Comparison of ENCODE assay signal across 14 cellular contexts in genomic region chr13:98216711-98217110, GRCh38. TPM values are rescaled to one million over a fixed set of nuclear protein-coding genes. Genes with fewer than 3 reads are reported as not detected.
DNase-seq lines count a peak whose midpoint lies in the region; ATAC-seq and TF ChIP-seq lines count a peak whose summit lies in the region.
"Had no signal": no experiment of that assay in that cellular context is flagged by ENCODE, and none has a peak within 500 bp of the region (broad histone marks: within the 10 kb centered on the region; RNA-seq: fewer than 3 reads in every experiment).

No MANE protein-coding gene starts in this region.

- H3K9me2 ChIP-seq in MM.1S (replicated peaks; ENCODE audit: insufficient read depth, low read length), result no peaks in the 10 kb centered on the region

- no peak overlapping the region for H3K9ac ChIP-seq in neural progenitor cell
- H3K9ac ChIP-seq in MM.1S (ENCODE audit: low read length), result no peak overlapping the region

- H3K9me3 ChIP-seq in neural progenitor cell (ENCODE audit: low read depth), result no peaks in the 10 kb centered on the region
- no peaks in the 10 kb centered on the region for H3K9me3 ChIP-seq in MM.1S (replicated peaks; ENCODE audit: insufficient read depth, low read length)

- no peak for TF ChIP-seq CTCF in brain (conservative IDR thresholded peaks at IDR 0.05)
- no peak for TF ChIP-seq CTCF in neural progenitor cell (IDR thresholded peaks at IDR 0.05)
- TF ChIP-seq CTCF in MM.1S (IDR thresholded peaks at IDR 0.05; ENCODE audit: low read length), result no peak

- no peak for DNase-seq in neural progenitor cell (ENCODE audit: low spot score)
- DNase-seq in caudate nucleus (lab: John Stamatoyannopoulos, UW), result no peak
- DNase-seq in MM.1S, result no peak
- no peak for DNase-seq in cortex of kidney (lab: John Stamatoyannopoulos, UW)
- DNase-seq: activated naive CD4-positive, alpha-beta T cell treated with Interleukin-2 at 50 U/mL for 16 hours; NCI-H2081 treated with DMSO at 0.1 percent for 48 hours had no signal

- H2AFZ ChIP-seq in neural progenitor cell (replicated peaks) (no peak overlapping the region), MM.1S (ENCODE audit: low read length) (no peak overlapping the region)

- H3K79me2 ChIP-seq in neural progenitor cell (ENCODE audit: low read depth), result peaks cover 27% of the 10 kb centered on the region
- no peaks in the 10 kb centered on the region for H3K79me2 ChIP-seq in MM.1S (ENCODE audit: low read length)

- H3F3A ChIP-seq in neural progenitor cell (ENCODE audit: low read depth) (no peaks in the 10 kb centered on the region), MM.1S (ENCODE audit: insufficient read depth, low read length) (no peaks in the 10 kb centered on the region)

- H3K27me3 ChIP-seq in neural progenitor cell, result no peaks in the 10 kb centered on the region
- H3K27me3 ChIP-seq in MM.1S (replicated peaks; ENCODE audit: insufficient read depth, low read length), result no peaks in the 10 kb centered on the region
- H3K27me3 ChIP-seq: cardiac muscle cell had no signal

- no peaks in the 10 kb centered on the region for H3K27me3 Mint-ChIP-seq in brain
- H3K27me3 Mint-ChIP-seq in neural progenitor cell (ENCODE audit: insufficient read depth, low read depth), result no peaks in the 10 kb centered on the region

- H4K20me1 ChIP-seq in neural progenitor cell (ENCODE audit: low read depth), result peaks cover 13% of the 10 kb centered on the region
- H4K20me1 ChIP-seq in MM.1S (ENCODE audit: insufficient read depth, low read length), result no peaks in the 10 kb centered on the region

- H3K4me3 Mint-ChIP-seq in brain (no peak overlapping the region), neural progenitor cell (no peak overlapping the region)
- H3K4me3 Mint-ChIP-seq: WTC11 had no signal

- no peaks in the 10 kb centered on the region for H3K36me3 ChIP-seq in neural progenitor cell
- H3K36me3 ChIP-seq in MM.1S (replicated peaks; ENCODE audit: insufficient read depth, low read length), result no peaks in the 10 kb centered on the region
- H3K36me3 ChIP-seq: cardiac muscle cell had no signal

- H3K9me3 Mint-ChIP-seq in brain, result peaks cover under 1 to 5% (median under 1%) of the 10 kb centered on the region in 5 experiments
- H3K9me3 Mint-ChIP-seq in neural progenitor cell, result peaks cover under 1% of the 10 kb centered on the region

- H3K4me1 Mint-ChIP-seq in brain, result peaks cover 85% of the 10 kb centered on the region
- peaks cover 33% of the 10 kb centered on the region for H3K4me1 Mint-ChIP-seq in neural progenitor cell

- H3K4me2 ChIP-seq in neural progenitor cell (no peak overlapping the region), MM.1S (ENCODE audit: low read depth, low read length) (no peak overlapping the region)

- H3K27ac ChIP-seq in neural progenitor cell (no peak overlapping the region), caudate nucleus (ENCODE audit: low read depth, low read length) (no peak overlapping the region), MM.1S (ENCODE audit: low read length) (no peak overlapping the region)

- H3K4me1 ChIP-seq in neural progenitor cell (no peaks in the 10 kb centered on the region), MM.1S (ENCODE audit: low read length) (no peaks in the 10 kb centered on the region)

- peak; percentile 48 for ATAC-seq in GM18511 (IDR thresholded peaks at IDR 0.05; ENCODE audit: unreplicated experiment)
- peak; percentile 50 for ATAC-seq in HG02798 (IDR thresholded peaks at IDR 0.05; ENCODE audit: poor library complexity, unreplicated experiment)
- ATAC-seq: WTC11 had no signal

- H3K4me3 ChIP-seq in neural progenitor cell, result no peak overlapping the region
- H3K4me3 ChIP-seq in MM.1S (ENCODE audit: low read length), result no peak overlapping the region
- H3K4me3 ChIP-seq: cardiac muscle cell had no signal

- H3K27ac Mint-ChIP-seq in brain, result peak overlapping the region; percentile 71 to 86 (median 81)
- peak overlapping the region; percentile 66 for H3K27ac Mint-ChIP-seq in neural progenitor cell

- peaks cover 24% of the 10 kb centered on the region for H3K36me3 Mint-ChIP-seq in brain
- peaks cover 12% of the 10 kb centered on the region for H3K36me3 Mint-ChIP-seq in neural progenitor cell

RNA-seq across cellular contexts. Expression of gene RNF113B, which starts 39.6 kb away (rescaled TPM):
- not detected for polyA plus RNA-seq in brain (ENCODE audit: insufficient read depth, low read depth, low replicate concordance)
- total RNA-seq in neural progenitor cell (ENCODE audit: low replicate concordance), result not detected in 2 replicates
- total RNA-seq: cardiac muscle cell, myocyte, renal cortical epithelial cell, ureter, WTC11 had no signal
